In the genomic region with DNA sequence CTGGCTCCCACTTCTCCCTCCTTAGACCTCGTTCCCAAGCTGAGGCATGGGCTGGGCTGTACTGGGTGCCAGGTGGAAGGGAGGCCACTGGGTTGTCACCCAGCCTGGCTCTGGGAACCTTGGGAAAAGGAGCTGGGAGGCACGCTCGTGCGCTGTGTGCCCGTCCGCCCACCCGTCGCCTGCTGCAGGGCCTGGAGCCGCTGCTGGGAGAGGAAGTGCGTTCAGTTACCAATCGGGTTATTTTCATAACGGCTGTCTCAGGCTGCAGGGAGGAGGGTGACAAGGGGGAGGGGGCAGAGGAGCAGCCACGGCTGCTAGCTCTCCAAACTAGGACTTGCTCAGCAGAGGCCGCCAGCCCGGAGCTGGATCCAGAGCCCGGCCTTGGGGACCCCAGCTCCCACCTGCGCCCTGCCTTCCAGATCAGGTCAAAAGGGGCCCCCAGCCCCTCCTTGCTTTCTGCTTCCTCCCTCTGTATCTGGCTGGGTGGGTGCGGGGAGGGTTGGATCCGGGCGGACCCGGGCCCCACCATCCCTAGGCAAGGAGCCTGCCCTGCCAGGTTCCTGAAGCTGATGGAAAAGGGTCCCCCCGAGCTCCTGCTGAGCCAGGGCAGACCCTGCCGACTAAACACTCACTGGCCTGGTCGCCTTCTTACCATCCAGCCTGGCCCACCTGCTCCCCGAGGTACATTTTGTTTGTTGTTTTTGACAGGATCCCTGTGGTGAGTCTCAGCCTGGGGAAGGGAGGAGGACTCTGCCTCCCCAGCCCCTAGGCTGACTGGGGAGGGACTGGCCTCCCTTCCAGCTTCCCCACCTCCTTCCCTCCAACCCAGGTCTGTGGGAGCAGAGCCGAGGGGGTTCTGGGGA, we compare ENCODE assay signal across 1 cellular context.
A peak's percentile ranks its signal among the peaks of the same experiment; 100 is the strongest.
TF ChIP-seq lines count a peak whose summit lies in the region.

No MANE protein-coding gene starts in this region.

TF ChIP-seq in HEK293, 187 proteins besides CTCF, POLR2A, EP300 and RAD21 (continued from another document):
- 0 out of 2 replicates have a peak, but pooled peaks have one; percentile 30 for TF ChIP-seq KLF17 (tag by site-specific recombination; IDR thresholded peaks at IDR 0.05)
- no peak for TF ChIP-seq SALL2 (tag by site-specific recombination; IDR thresholded peaks at IDR 0.05; ENCODE audit: borderline replicate concordance)
- peak; percentile 94 for TF ChIP-seq ZBTB8A (tag by site-specific recombination; IDR thresholded peaks at IDR 0.05)
- TF ChIP-seq ZNF10 (tag by site-specific recombination; IDR thresholded peaks at IDR 0.05), result peak; percentile 91
- peak; percentile 39 for TF ChIP-seq ZBTB26 (tag by site-specific recombination; optimal IDR thresholded peaks at IDR 0.05)
- peak; percentile 45 for TF ChIP-seq ZNF398 (tag by site-specific recombination; IDR thresholded peaks at IDR 0.05)
- TF ChIP-seq PBX3 (CRISPR knock-in tag; IDR thresholded peaks at IDR 0.05), result peak; percentile 41; the same call in 1 of the 2 replicates
- TF ChIP-seq ZNF341 (tag by site-specific recombination; IDR thresholded peaks at IDR 0.05; ENCODE audit: low read depth), result peak; percentile 65
- TF ChIP-seq ZNF2 (tag by site-specific recombination; IDR thresholded peaks at IDR 0.05), result no peak
